In genomic region chr17:72976971-72977767, GRCh38 we compare ENCODE assay signal across 9 cellular contexts.
DNase-seq lines count a peak whose midpoint lies in the region; ATAC-seq and TF ChIP-seq lines count a peak whose summit lies in the region.
"Had no signal": no experiment of that assay in that cellular context is flagged by ENCODE, and none has a peak within 500 bp of the region (broad histone marks: within the 10 kb centered on the region; RNA-seq: fewer than 3 reads in every experiment).

No MANE protein-coding gene starts in this region.

- H3K4me1 ChIP-seq in left lung, result peaks cover 11 to 20% of the 10 kb centered on the region in 2 donors
- H3K4me1 ChIP-seq in tibial artery, result peaks cover 0 to 20% (median 14%) of the 10 kb centered on the region in 4 donors

- H3K36me3 ChIP-seq in left lung, result no peaks in the 10 kb centered on the region
- H3K36me3 ChIP-seq in tibial artery, result no peaks in the 10 kb centered on the region

- ATAC-seq in left lung (peak; percentile 79), GM21515 (IDR thresholded peaks at IDR 0.05; ENCODE audit: unreplicated experiment) (no peak), HG03135 (IDR thresholded peaks at IDR 0.05; ENCODE audit: unreplicated experiment) (no peak)

- intact Hi-C loops in CD14-positive monocyte (cut with micrococcal nuclease), result no loop called here
- intact Hi-C loops in left lung (cut with DNase I), result no loop called here
- intact Hi-C loops in tibial artery (cut with DNase I; ENCODE audit: low total_unique reads), result no loop called here

- peak; percentile 82 for DNase-seq in CD14-positive monocyte (ENCODE audit: low spot score)
- peak; percentile 65 for DNase-seq in HS-5 (ENCODE audit: low read depth)
- peak; percentile 87 for DNase-seq in brain pericyte (ENCODE audit: low read depth, low spot score)
- peak in 1 of 2 donors; percentile 48 for DNase-seq in left lung
- peak; percentile 42 to 77 for DNase-seq in tibial artery
- DNase-seq in stimulated activated CD4-positive, alpha-beta T cell treated with anti-CD3 and anti-CD28 coated beads, Interleukin-2, amount 100 ng/mL, for 48 hours, result no peak

- peak overlapping the region; percentile 55 to 65 for H3K4me3 Mint-ChIP-seq in CD14-positive monocyte
- H3K4me3 Mint-ChIP-seq: central memory CD8-positive, alpha-beta T cell had no signal

- H3K36me3 Mint-ChIP-seq in CD14-positive monocyte, result peaks cover 12 to 29% of the 10 kb centered on the region in 2 donors

- H3K27ac Mint-ChIP-seq in CD14-positive monocyte, result peak overlapping the region; percentile 75 to 94 (median 87)

- no peak overlapping the region for H3K4me3 ChIP-seq in left lung
- peak overlapping the region in 1 of 2 donors; percentile 8 for H3K4me3 ChIP-seq in tibial artery

- H3K27me3 Mint-ChIP-seq in CD14-positive monocyte (ENCODE audit: low read depth in 3 of 3), result peaks cover 0 to 3% (median 0%) of the 10 kb centered on the region in 3 donors
- H3K27me3 Mint-ChIP-seq: central memory CD8-positive, alpha-beta T cell had no signal

- no peaks in the 10 kb centered on the region for H3K27me3 ChIP-seq in left lung
- no peaks in the 10 kb centered on the region for H3K27me3 ChIP-seq in tibial artery

- TF ChIP-seq CTCF in CD14-positive monocyte (IDR thresholded peaks at IDR 0.05) (no peak), left lung (IDR thresholded peaks at IDR 0.05) (no peak), tibial artery (IDR thresholded peaks at IDR 0.05) (no peak)

- H3K9me3 ChIP-seq in left lung (no peaks in the 10 kb centered on the region), tibial artery (no peaks in the 10 kb centered on the region)

- H3K27ac ChIP-seq in left lung, result peak overlapping the region; percentile 23 to 62
- H3K27ac ChIP-seq in tibial artery, result peak overlapping the region; percentile 66 to 74

- peaks cover 44% of the 10 kb centered on the region for H3K4me1 Mint-ChIP-seq in CD14-positive monocyte

- peaks cover 2 to 19% (median 8%) of the 10 kb centered on the region in 7 donors for H3K9me3 Mint-ChIP-seq in CD14-positive monocyte
- H3K9me3 Mint-ChIP-seq: central memory CD8-positive, alpha-beta T cell had no signal

Comparison
In these comparisons a context has a peak if more than half of its experiments do, and no peak if none do; other contexts are left out.
1. DNase-seq: peak in CD14-positive monocyte (single experiment), HS-5 (single experiment), brain pericyte (single experiment) and tibial artery (2 of 2); none in stimulated activated CD4-positive, alpha-beta T cell treated with anti-CD3 and anti-CD28 coated beads, Interleukin-2, amount 100 ng/mL, for 48 hours (0 of 2).